ENCODE assay signal across 11 cellular contexts in the genomic region with DNA sequence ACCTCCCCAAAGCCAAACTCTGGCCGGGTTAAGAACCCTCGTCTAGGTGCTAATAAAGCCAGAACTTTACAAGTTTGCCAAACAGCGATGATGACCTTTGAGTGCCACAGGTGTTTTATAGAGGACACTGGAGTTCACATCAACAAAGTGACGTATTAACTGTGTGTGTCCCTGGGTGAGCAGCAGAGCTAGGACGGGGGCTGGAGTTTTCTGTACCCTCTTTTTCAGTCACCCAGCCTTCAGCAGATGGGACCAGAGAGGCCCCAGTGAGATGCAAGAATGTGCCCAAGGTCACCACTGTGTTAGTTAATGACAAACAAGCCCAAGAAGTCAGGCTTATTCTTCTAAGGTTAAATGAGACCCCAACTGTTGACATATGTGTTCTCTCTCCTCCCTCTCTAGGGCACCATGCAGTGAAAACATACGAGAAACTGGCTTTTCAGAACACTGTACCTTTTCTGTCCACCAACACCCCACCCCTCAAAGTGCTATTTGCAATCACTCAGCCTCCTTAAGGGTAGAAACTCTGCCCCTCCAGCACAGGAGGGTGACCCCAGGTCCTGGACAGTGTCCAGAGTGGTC. TPM values are rescaled to one million over a fixed set of nuclear protein-coding genes. Genes with fewer than 3 reads are reported as not detected.
A peak's percentile ranks its signal among the peaks of the same experiment; 100 is the strongest.
DNase-seq lines count a peak whose midpoint lies in the region; ATAC-seq and TF ChIP-seq lines count a peak whose summit lies in the region.
"Had no signal": no experiment of that assay in that cellular context is flagged by ENCODE, and none has a peak within 500 bp of the region (broad histone marks: within the 10 kb centered on the region; RNA-seq: fewer than 3 reads in every experiment).

No MANE protein-coding gene starts in this region.

- H3K9me3 ChIP-seq in duodenal mucosa (ENCODE audit: control insufficient read depth in 1 of 2, low read length in 2 of 2) (no peaks in the 10 kb centered on the region), mucosa of rectum (ENCODE audit: control insufficient read depth in 2 of 2, low read length in 2 of 2) (no peaks in the 10 kb centered on the region), upper lobe of right lung (no peaks in the 10 kb centered on the region)
- H3K9me3 ChIP-seq in effector memory CD4-positive, alpha-beta T cell (ENCODE audit: control insufficient read depth, low read length): no peaks in the 10 kb centered on the region
- H3K9me3 ChIP-seq: BLaER1 had no signal

- peaks cover 12% of the 10 kb centered on the region for H3K4me1 Mint-ChIP-seq in activated naive CD8-positive, alpha-beta T cell (ENCODE audit: low read depth)
- H3K4me1 Mint-ChIP-seq in activated naive CD8-positive, alpha-beta T cell treated with anti-CD3 and anti-CD28 coated beads for 36 hours: peaks cover 30% of the 10 kb centered on the region

- intact Hi-C loops in upper lobe of right lung (cut with DNase I): no loop called here

- H3K4me3 ChIP-seq in duodenal mucosa (ENCODE audit: low read depth in 1 of 2, low read length in 2 of 2) (peak overlapping the region; percentile 45 to 92), mucosa of rectum (ENCODE audit: low read length in 2 of 2) (peak overlapping the region; percentile 53 to 79), upper lobe of right lung (peak overlapping the region; percentile 67)
- H3K4me3 ChIP-seq in effector memory CD4-positive, alpha-beta T cell (ENCODE audit: insufficient read depth, low read depth, low read length, poor library complexity, severe bottlenecking): no peak overlapping the region
- H3K4me3 ChIP-seq: BLaER1 had no signal

- no peak for ATAC-seq in upper lobe of right lung

- no peak overlapping the region for H3K27ac Mint-ChIP-seq in activated naive CD8-positive, alpha-beta T cell
- no peak overlapping the region for H3K27ac Mint-ChIP-seq in activated naive CD8-positive, alpha-beta T cell treated with anti-CD3 and anti-CD28 coated beads for 36 hours

- H3K9ac ChIP-seq in duodenal mucosa (ENCODE audit: low read depth in 1 of 2, low read length in 2 of 2): peak overlapping the region; percentile 90 to 96
- H3K9ac ChIP-seq in mucosa of rectum (ENCODE audit: low read depth in 1 of 2, low read length in 2 of 2): peak overlapping the region; percentile 58 to 96
- H3K9ac ChIP-seq: BLaER1 had no signal

- peak overlapping the region; percentile 91 for H3K27ac ChIP-seq in duodenal mucosa (ENCODE audit: low read depth, low read length)
- H3K27ac ChIP-seq in mucosa of rectum (ENCODE audit: low read depth in 2 of 2, low read length in 2 of 2): peak overlapping the region; percentile 82 to 91
- H3K27ac ChIP-seq in upper lobe of right lung: peak overlapping the region; percentile 86
- no peak overlapping the region for H3K27ac ChIP-seq in effector memory CD4-positive, alpha-beta T cell (ENCODE audit: insufficient read depth, low read length, poor library complexity, severe bottlenecking)
- H3K27ac ChIP-seq: BLaER1 had no signal

- TF ChIP-seq CTCF in upper lobe of right lung (IDR thresholded peaks at IDR 0.05): no peak
- no peak for TF ChIP-seq CTCF in GM13976 (IDR thresholded peaks at IDR 0.05; ENCODE audit: borderline replicate concordance, control extremely low read depth, extremely low read depth, insufficient read depth, missing control alignments)

- H3K27me3 ChIP-seq in duodenal mucosa (ENCODE audit: control insufficient read depth in 1 of 2, insufficient read depth in 2 of 2, low read length in 2 of 2) (no peaks in the 10 kb centered on the region), mucosa of rectum (ENCODE audit: control insufficient read depth in 2 of 2, insufficient read depth in 2 of 2, low read length in 2 of 2) (no peaks in the 10 kb centered on the region), upper lobe of right lung (no peaks in the 10 kb centered on the region)
- no peaks in the 10 kb centered on the region for H3K27me3 ChIP-seq in effector memory CD4-positive, alpha-beta T cell (replicated peaks; ENCODE audit: control insufficient read depth, insufficient read depth, low read length, poor library complexity, severe bottlenecking)

- H3K4me1 ChIP-seq in duodenal mucosa (ENCODE audit: control insufficient read depth in 1 of 2, insufficient read depth in 2 of 2, low read length in 2 of 2) (peaks cover 84 to 91% of the 10 kb centered on the region in 2 donors), mucosa of rectum (ENCODE audit: control insufficient read depth in 2 of 2, insufficient read depth in 2 of 2, low read length in 2 of 2) (peaks cover 84 to 94% of the 10 kb centered on the region in 2 donors), upper lobe of right lung (peaks cover 94% of the 10 kb centered on the region)
- H3K4me1 ChIP-seq in effector memory CD4-positive, alpha-beta T cell (ENCODE audit: control insufficient read depth, insufficient read depth, low read length, poor library complexity, severe bottlenecking): peaks cover 14% of the 10 kb centered on the region

- no peak for DNase-seq in activated naive CD8-positive, alpha-beta T cell treated with anti-CD3 and anti-CD28 coated beads for 36 hours
- DNase-seq in upper lobe of right lung (no peak), GM13976 (ENCODE audit: low spot score) (no peak)
- DNase-seq in effector memory CD4-positive, alpha-beta T cell: no peak
- no peak for DNase-seq in activated CD8-positive, alpha-beta memory T cell treated with anti-CD3 and anti-CD28 coated beads, Interleukin-2, amount 50 U/mL, for 48 hours
- DNase-seq: activated CD8-positive, alpha-beta memory T cell treated with anti-CD3 and anti-CD28 coated beads for 24 hours; Kasumi-1 had no signal

- no peaks in the 10 kb centered on the region for H3K36me3 Mint-ChIP-seq in activated naive CD8-positive, alpha-beta T cell
- peaks cover 10% of the 10 kb centered on the region for H3K36me3 Mint-ChIP-seq in activated naive CD8-positive, alpha-beta T cell treated with anti-CD3 and anti-CD28 coated beads for 36 hours

- H3K36me3 ChIP-seq in duodenal mucosa (ENCODE audit: control insufficient read depth in 1 of 2, insufficient read depth in 2 of 2, low read length in 2 of 2): no peaks in the 10 kb centered on the region
- peaks cover 0 to 6% of the 10 kb centered on the region in 2 donors for H3K36me3 ChIP-seq in mucosa of rectum (ENCODE audit: control insufficient read depth in 2 of 2, insufficient read depth in 2 of 2, low read length in 2 of 2)
- H3K36me3 ChIP-seq in upper lobe of right lung: peaks cover 27% of the 10 kb centered on the region
- H3K36me3 ChIP-seq in effector memory CD4-positive, alpha-beta T cell (ENCODE audit: control insufficient read depth, insufficient read depth, low read length): no peaks in the 10 kb centered on the region
- H3K36me3 ChIP-seq: BLaER1 had no signal

- no peaks in the 10 kb centered on the region for H3K27me3 Mint-ChIP-seq in activated naive CD8-positive, alpha-beta T cell
- peaks cover 35% of the 10 kb centered on the region for H3K27me3 Mint-ChIP-seq in activated naive CD8-positive, alpha-beta T cell treated with anti-CD3 and anti-CD28 coated beads for 36 hours

- peak overlapping the region; percentile 28 for H3K4me3 Mint-ChIP-seq in activated naive CD8-positive, alpha-beta T cell
- no peak overlapping the region for H3K4me3 Mint-ChIP-seq in activated naive CD8-positive, alpha-beta T cell treated with anti-CD3 and anti-CD28 coated beads for 36 hours

- H3K9me3 Mint-ChIP-seq in activated naive CD8-positive, alpha-beta T cell (ENCODE audit: low read depth): no peaks in the 10 kb centered on the region
- no peaks in the 10 kb centered on the region for H3K9me3 Mint-ChIP-seq in activated naive CD8-positive, alpha-beta T cell treated with anti-CD3 and anti-CD28 coated beads for 36 hours

- in situ Hi-C loops in GM13976 (cut with MboI; ENCODE audit: low sequenced_read_pairs, unreplicated experiment): no loop called here

RNA-seq across cellular contexts. Expression of gene SDC4, which starts 5.3 kb away (rescaled TPM):
- total RNA-seq in activated naive CD8-positive, alpha-beta T cell treated with anti-CD3 and anti-CD28 coated beads for 36 hours: 10 to 100 TPM; 24.6 to 25.5 TPM
- 345 TPM for total RNA-seq in upper lobe of right lung

RNA-seq across cellular contexts. Expression of gene SYS1, which starts 20.0 kb away (rescaled TPM):
- total RNA-seq in activated naive CD8-positive, alpha-beta T cell treated with anti-CD3 and anti-CD28 coated beads for 36 hours: 10 to 100 TPM; 21.5 to 26.6 TPM
- total RNA-seq in upper lobe of right lung: 46.5 TPM

RNA-seq across cellular contexts. Expression of gene MATN4, which starts 34.9 kb away (rescaled TPM):
- total RNA-seq in activated naive CD8-positive, alpha-beta T cell treated with anti-CD3 and anti-CD28 coated beads for 36 hours: 1 to 10 TPM in 1 of 2 experiments, under 1 TPM in 1; 0.64 to 1.1 TPM
- total RNA-seq in upper lobe of right lung: 0.29 TPM

RNA-seq across cellular contexts. Expression of gene TP53TG5, which starts 35.2 kb away (rescaled TPM):
- total RNA-seq in activated naive CD8-positive, alpha-beta T cell treated with anti-CD3 and anti-CD28 coated beads for 36 hours: under 1 TPM; 0.40 to 0.41 TPM
- total RNA-seq in upper lobe of right lung: not detected

RNA-seq across cellular contexts. Expression of gene RBPJL, which starts 36.3 kb away (rescaled TPM):
- total RNA-seq in activated naive CD8-positive, alpha-beta T cell treated with anti-CD3 and anti-CD28 coated beads for 36 hours: not detected
- total RNA-seq in upper lobe of right lung: not detected

Comparison
In these comparisons a context has a peak if more than half of its experiments do, and no peak if none do; other contexts are left out.
1. RNA of gene SDC4, which starts 5.3 kb away (total RNA-seq): 345 TPM in upper lobe of right lung (single experiment); 24.6 to 25.5 TPM in activated naive CD8-positive, alpha-beta T cell treated with anti-CD3 and anti-CD28 coated beads for 36 hours; every median in the first group is over 10 times any median in the second.